Comparison of ENCODE assay signal across 8 cellular contexts in the genomic region with DNA sequence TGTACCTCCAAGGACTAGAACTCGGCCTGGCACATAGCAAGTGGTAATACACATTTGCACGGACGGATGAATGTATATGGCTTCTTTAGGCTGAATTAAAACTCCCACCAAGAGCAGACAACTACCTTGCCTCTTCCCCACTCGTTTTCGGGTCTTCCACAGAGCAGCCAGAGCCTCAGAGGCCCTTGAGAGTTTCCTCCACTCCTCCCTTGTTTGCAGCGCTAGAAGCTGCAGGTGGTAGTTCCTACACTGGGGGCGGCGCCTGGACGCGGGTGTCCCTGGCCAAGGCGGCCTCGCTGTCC. TPM values are rescaled to one million over a fixed set of nuclear protein-coding genes. Genes with fewer than 3 reads are reported as not detected.
DNase-seq lines count a peak whose midpoint lies in the region; ATAC-seq and TF ChIP-seq lines count a peak whose summit lies in the region.

No MANE protein-coding gene starts in this region.

- TF ChIP-seq POLR2A in ovary (IDR thresholded peaks at IDR 0.05) = no peak

- H3K27ac ChIP-seq in ovary = no peak overlapping the region

- intact Hi-C loops in ovary (cut with DNase I) = no loop called here

- TF ChIP-seq CTCF in BE2C (IDR thresholded peaks at IDR 0.05; ENCODE audit: low read depth, low read length) (no peak), fibroblast of pulmonary artery (IDR thresholded peaks at IDR 0.05; ENCODE audit: low read length, missing control alignments) (no peak), ovary (IDR thresholded peaks at IDR 0.05) (no peak)

- no peak for TF ChIP-seq EP300 in ovary (IDR thresholded peaks at IDR 0.05)

- DNase-seq in BE2C (no peak), MG63 (no peak), fibroblast of pulmonary artery (ENCODE audit: low read depth) (no peak), ovary (no peak), HK-2 (ENCODE audit: unreplicated experiment) (no peak)

- H3K4me3 ChIP-seq in BE2C (ENCODE audit: low read depth, low read length) (peak overlapping the region; percentile 53), MG63 (peak overlapping the region; percentile 51), fibroblast of pulmonary artery (replicated peaks; ENCODE audit: low read depth, low read length) (peak overlapping the region; percentile 71), ovary (peak overlapping the region; percentile 41)

- no peaks in the 10 kb centered on the region for H3K9me3 ChIP-seq in BE2C
- no peaks in the 10 kb centered on the region for H3K9me3 ChIP-seq in MG63
- no peaks in the 10 kb centered on the region for H3K9me3 ChIP-seq in ovary

- 13 to 18% (median 16%) methylated on average over 12 of the region's 12 CpGs for WGBS in ovary, 3 donors

- H3K27me3 ChIP-seq in BE2C (peaks cover 26% of the 10 kb centered on the region), MG63 (no peaks in the 10 kb centered on the region), ovary (no peaks in the 10 kb centered on the region)

- no peak for ATAC-seq in HG02840 (IDR thresholded peaks at IDR 0.05; ENCODE audit: low FRiP score, unreplicated experiment)
- ATAC-seq in GM21825 (IDR thresholded peaks at IDR 0.05; ENCODE audit: unreplicated experiment) = no peak
- ATAC-seq in HG03280 (IDR thresholded peaks at IDR 0.05; ENCODE audit: unreplicated experiment) = no peak

- H3K4me1 ChIP-seq in BE2C (no peaks in the 10 kb centered on the region), ovary (ENCODE audit: insufficient read depth) (no peaks in the 10 kb centered on the region)

- no peaks in the 10 kb centered on the region for H3K36me3 ChIP-seq in BE2C
- H3K36me3 ChIP-seq in MG63 = no peaks in the 10 kb centered on the region
- no peaks in the 10 kb centered on the region for H3K36me3 ChIP-seq in ovary

RNA-seq across cellular contexts. Expression of gene INTU, which starts 10.2 kb away (rescaled TPM):
- polyA plus RNA-seq in BE2C (2012; ENCODE audit: insufficient read depth, insufficient read length, low read depth) = 2.1 TPM
- total RNA-seq in MG63 (2014; rRNA removed; shearing (Covaris generic); ENCODE audit: low replicate concordance) = 1.2 TPM in 2 replicates
- 10 to 100 TPM in 6 of 7 donors, 1 to 10 TPM in 1; 8.8 to 23.2 (median 13.3) TPM for total RNA-seq in ovary
- polyA plus RNA-seq in ovary = 1 to 10 TPM; 5.5 to 9.1 TPM
